In genomic region chr16:69890114-69890890, GRCh38 we compare ENCODE assay signal across 9 cellular contexts.
A peak's percentile ranks its signal among the peaks of the same experiment; 100 is the strongest.
DNase-seq lines count a peak whose midpoint lies in the region; ATAC-seq and TF ChIP-seq lines count a peak whose summit lies in the region.
"Had no signal": no experiment of that assay in that cellular context is flagged by ENCODE, and none has a peak within 500 bp of the region (broad histone marks: within the 10 kb centered on the region; RNA-seq: fewer than 3 reads in every experiment).

No MANE protein-coding gene starts in this region.

- peaks cover 0 to 27% (median 16%) of the 10 kb centered on the region in 5 donors for H3K36me3 ChIP-seq in subcutaneous abdominal adipose tissue (ENCODE audit: control insufficient read depth in 5 of 5, insufficient read depth in 5 of 5, low read length in 5 of 5)

- no peak for ATAC-seq in HG03045 (IDR thresholded peaks at IDR 0.05; ENCODE audit: unreplicated experiment)

- DNase-seq in DMS 273 (lab: John Stamatoyannopoulos, UW; ENCODE audit: unreplicated experiment) (peak; percentile 46), DMS 273 treated with DMSO at 0.1 percent for 48 hours (lab: John Stamatoyannopoulos, UW) (no peak), dermis blood vessel endothelial cell (peak; percentile 88), left kidney (ENCODE audit: low read depth, low spot score) (peak; percentile 93), GM20000 (ENCODE audit: low spot score) (no peak), amniotic stem cell (lab: John Stamatoyannopoulos, UW) (no peak)

- no peak for TF ChIP-seq CTCF in GM20000 (IDR thresholded peaks at IDR 0.05; ENCODE audit: extremely low read depth, missing control alignments)

- H3K27me3 ChIP-seq in subcutaneous abdominal adipose tissue (ENCODE audit: control insufficient read depth in 5 of 5, insufficient read depth in 4 of 5, low read length in 5 of 5) = no peaks in the 10 kb centered on the region

- H3K27ac ChIP-seq in subcutaneous abdominal adipose tissue (ENCODE audit: low read depth, low read length) = peak overlapping the region; percentile 89
- H3K27ac ChIP-seq: 22Rv1 had no signal

- no peaks in the 10 kb centered on the region for H3K9me3 ChIP-seq in subcutaneous abdominal adipose tissue (ENCODE audit: control insufficient read depth in 5 of 5, low read length in 5 of 5)

- H3K9ac ChIP-seq in subcutaneous abdominal adipose tissue (ENCODE audit: low read length in 5 of 5) = peak overlapping the region in 4 of 5 donors; percentile 2 to 75 (median 48)

- H3K4me1 ChIP-seq in subcutaneous abdominal adipose tissue (ENCODE audit: control insufficient read depth in 5 of 5, insufficient read depth in 5 of 5, low read length in 5 of 5) = peaks cover 3 to 22% (median 15%) of the 10 kb centered on the region in 5 donors

- peak overlapping the region in 4 of 5 donors; percentile 7 to 51 (median 20) for H3K4me3 ChIP-seq in subcutaneous abdominal adipose tissue (ENCODE audit: low read depth in 1 of 5, low read length in 5 of 5)

Comparison
In these comparisons a context has a peak if more than half of its experiments do, and no peak if none do; other contexts are left out.
1. DNase-seq: peak in DMS 273 (single experiment), dermis blood vessel endothelial cell (single experiment) and left kidney (single experiment); none in DMS 273 treated with DMSO at 0.1 percent for 48 hours (single experiment), GM20000 (single experiment) and amniotic stem cell (single experiment).